In genomic region chr10:13161267-13162012, GRCh38 we compare ENCODE assay signal across 1 cellular context.
TF ChIP-seq lines count a peak whose summit lies in the region.

Gene MCM10, plus strand, starts transcription at chr10:13161558. Its CDS starts 2,645 bp downstream, at chr10:13164203.

TF ChIP-seq in H1, 55 proteins besides CTCF, POLR2A, EP300 and RAD21 (continued from another document):
- TF ChIP-seq ATF2 (IDR thresholded peaks at IDR 0.05; ENCODE audit: low read length): peak; percentile 90
- no peak for TF ChIP-seq CHD2 (IDR thresholded peaks at IDR 0.05; ENCODE audit: low read length)
- TF ChIP-seq NANOG (IDR thresholded peaks at IDR 0.05; ENCODE audit: insufficient read depth, low read depth, low read length, poor library complexity, severe bottlenecking): no peak
- TF ChIP-seq BRCA1 (IDR thresholded peaks at IDR 0.05; ENCODE audit: low read depth, low read length): no peak
- TF ChIP-seq CHD7 (IDR thresholded peaks at IDR 0.05; ENCODE audit: insufficient replicate concordance, low read length): no peak
- TF ChIP-seq GTF2F1 (IDR thresholded peaks at IDR 0.05; ENCODE audit: borderline replicate concordance, low read depth, low read length): no peak
- TF ChIP-seq CREB1 (IDR thresholded peaks at IDR 0.05): peak; percentile 97
- peak; percentile 69 for TF ChIP-seq SAP30 (IDR thresholded peaks at IDR 0.05; ENCODE audit: insufficient read depth, insufficient replicate concordance, low read length)
- no peak for TF ChIP-seq USF2 (IDR thresholded peaks at IDR 0.05; ENCODE audit: low read length)
- peak; percentile 93 for TF ChIP-seq KDM4A (IDR thresholded peaks at IDR 0.05; ENCODE audit: low read depth, low read length, severe bottlenecking)
- 0 out of 2 replicates have a peak, but pooled peaks have one; percentile 15 for TF ChIP-seq JUND (IDR thresholded peaks at IDR 0.05; ENCODE audit: low read length)
- no peak for TF ChIP-seq BCL11A (IDR thresholded peaks at IDR 0.05; ENCODE audit: low read depth in 2 of 2, low read length in 2 of 2)
- peak; percentile 53 for TF ChIP-seq TAF7 (optimal IDR thresholded peaks at IDR 0.05; ENCODE audit: borderline replicate concordance, low read depth, low read length)
- no peak for TF ChIP-seq SP2 (IDR thresholded peaks at IDR 0.05; ENCODE audit: low read length)
- TF ChIP-seq RXRA (IDR thresholded peaks at IDR 0.05; ENCODE audit: insufficient read depth, low read depth, low read length): no peak
- TF ChIP-seq SIRT6 (IDR thresholded peaks at IDR 0.05; ENCODE audit: low read length): no peak
- peak in 1 of 2 experiments; percentile 83; a peak in 1 of 4 replicates for TF ChIP-seq SIN3A (conservative IDR thresholded peaks at IDR 0.05 in 1 of 2, IDR thresholded peaks at IDR 0.05 in 1 of 2; ENCODE audit: low read depth in 1 of 2, low read length in 2 of 2)
- TF ChIP-seq KDM5A (IDR thresholded peaks at IDR 0.05; ENCODE audit: low read length): no peak
- no peak for TF ChIP-seq HDAC6 (IDR thresholded peaks at IDR 0.05; ENCODE audit: low read depth, low read length)
- TF ChIP-seq TEAD4 (IDR thresholded peaks at IDR 0.05; ENCODE audit: low read depth, low read length): peak; percentile 86
- TF ChIP-seq JUN (IDR thresholded peaks at IDR 0.05; ENCODE audit: low read depth, low read length): no peak
- no peak for TF ChIP-seq SRF (IDR thresholded peaks at IDR 0.05; ENCODE audit: low read depth, low read length)
- TF ChIP-seq TBP (IDR thresholded peaks at IDR 0.05; ENCODE audit: low read depth, low read length): peak; percentile 61; the same call in 1 of the 2 replicates
- TF ChIP-seq TAF1 (IDR thresholded peaks at IDR 0.05; ENCODE audit: low read depth, low read length): peak; percentile 85
- no peak for TF ChIP-seq POU5F1 (IDR thresholded peaks at IDR 0.05; ENCODE audit: low read depth, low read length)
- TF ChIP-seq CTBP2 (IDR thresholded peaks at IDR 0.05; ENCODE audit: borderline replicate concordance, insufficient read depth, insufficient read length, low read length): peak; percentile 39
- peak; percentile 77 for TF ChIP-seq ASH2L (IDR thresholded peaks at IDR 0.05; ENCODE audit: low read length)
- TF ChIP-seq E2F6 (IDR thresholded peaks at IDR 0.05): peak; percentile 98
- TF ChIP-seq YY1 (IDR thresholded peaks at IDR 0.05; ENCODE audit: low read depth, low read length): peak; percentile 97
- TF ChIP-seq SIX5 (IDR thresholded peaks at IDR 0.05; ENCODE audit: low read depth, low read length): no peak
- no peak for TF ChIP-seq SP4 (IDR thresholded peaks at IDR 0.05; ENCODE audit: low read length)
- no peak for TF ChIP-seq TCF12 (IDR thresholded peaks at IDR 0.05; ENCODE audit: low read depth, low read length)
- TF ChIP-seq BACH1 (IDR thresholded peaks at IDR 0.05; ENCODE audit: low read length): peak; percentile 85
- TF ChIP-seq POLR2AphosphoS5 (IDR thresholded peaks at IDR 0.05; ENCODE audit: low read depth, low read length): peak; percentile 76
- TF ChIP-seq EGR1 (IDR thresholded peaks at IDR 0.05; ENCODE audit: borderline replicate concordance, low read depth, low read length): no peak
- TF ChIP-seq PHF8 (conservative IDR thresholded peaks at IDR 0.05; ENCODE audit: low read depth, low read length): peak; percentile 77
- peak in 1 of 2 experiments; percentile 94; a peak in 2 of 4 replicates for TF ChIP-seq HDAC2 (IDR thresholded peaks at IDR 0.05; ENCODE audit: borderline replicate concordance in 1 of 2, low read depth in 2 of 2, low read length in 2 of 2)
- TF ChIP-seq RNF2 (IDR thresholded peaks at IDR 0.05; ENCODE audit: borderline replicate concordance, low read depth, low read length, missing control alignments, poor library complexity, severe bottlenecking): no peak
- TF ChIP-seq FOSL1 (IDR thresholded peaks at IDR 0.05; ENCODE audit: insufficient read depth, low read depth, low read length): no peak
- TF ChIP-seq CBX5 (IDR thresholded peaks at IDR 0.05; ENCODE audit: low read depth, low read length): no peak
- no peak for TF ChIP-seq CEBPB (IDR thresholded peaks at IDR 0.05; ENCODE audit: low read depth, low read length)
- peak; percentile 65; the same call in 1 of the 2 replicates for TF ChIP-seq SP1 (IDR thresholded peaks at IDR 0.05; ENCODE audit: low read depth, low read length)
- TF ChIP-seq RBBP5 (IDR thresholded peaks at IDR 0.05; ENCODE audit: borderline replicate concordance, low read depth, low read length): no peak
- no peak for TF ChIP-seq CBX8 (IDR thresholded peaks at IDR 0.05; ENCODE audit: borderline replicate concordance, low read depth, low read length)
- no peak for TF ChIP-seq NRF1 (IDR thresholded peaks at IDR 0.05; ENCODE audit: low read depth, low read length)
- TF ChIP-seq MAX (IDR thresholded peaks at IDR 0.05): peak; percentile 96
- TF ChIP-seq EZH2 (IDR thresholded peaks at IDR 0.05; ENCODE audit: low read depth, low read length, severe bottlenecking): no peak
- TF ChIP-seq SUZ12 (IDR thresholded peaks at IDR 0.05; ENCODE audit: low read length): no peak
- TF ChIP-seq KDM1A (IDR thresholded peaks at IDR 0.05; ENCODE audit: borderline replicate concordance, low read length): no peak
- TF ChIP-seq ATF3 (IDR thresholded peaks at IDR 0.05; ENCODE audit: insufficient read depth, low read depth, low read length): no peak
- no peak for TF ChIP-seq ZNF274 (IDR thresholded peaks at IDR 0.05; ENCODE audit: borderline replicate concordance, extremely low read depth, low read length)
- TF ChIP-seq MAFK (IDR thresholded peaks at IDR 0.05; ENCODE audit: low read depth, low read length): no peak
- no peak for TF ChIP-seq RFX5 (IDR thresholded peaks at IDR 0.05; ENCODE audit: borderline replicate concordance, low read depth, low read length)
